ENCODE assay signal across 19 cellular contexts in the genomic region with DNA sequence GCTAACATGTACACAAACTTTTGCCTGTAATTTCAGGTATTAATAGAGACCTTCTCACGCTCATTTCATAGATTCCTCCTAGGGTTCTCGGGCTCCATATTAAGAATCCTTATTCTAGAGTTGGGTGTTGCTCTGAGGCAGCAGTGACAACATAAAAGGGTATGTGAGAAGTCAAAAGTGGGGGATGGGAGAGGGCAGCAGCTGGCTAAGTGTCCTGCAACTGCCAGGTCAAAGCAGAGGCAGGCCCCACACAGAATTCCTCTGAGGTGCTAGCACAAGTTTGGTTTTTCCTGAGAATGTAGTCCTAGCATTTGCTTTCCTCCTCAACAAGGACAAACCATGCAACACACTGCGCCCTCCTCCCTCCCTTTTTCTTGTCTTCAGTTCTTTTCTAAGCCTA. TPM values are rescaled to one million over a fixed set of nuclear protein-coding genes. Genes with fewer than 3 reads are reported as not detected.
A peak's percentile ranks its signal among the peaks of the same experiment; 100 is the strongest.
DNase-seq lines count a peak whose midpoint lies in the region; ATAC-seq and TF ChIP-seq lines count a peak whose summit lies in the region.
"Had no signal": no experiment of that assay in that cellular context is flagged by ENCODE, and none has a peak within 500 bp of the region (broad histone marks: within the 10 kb centered on the region; RNA-seq: fewer than 3 reads in every experiment).

No MANE protein-coding gene starts in this region.

- CTCF ChIA-PET in CD4-positive, alpha-beta T cell (lab: Charles Lee): interaction anchor here (1.1 kb wide), 1 partner anchor 10 kb away, joined by 3 read pairs; no protein-coding TSS in a partner anchor

- H3K4me3 ChIP-seq in adrenal gland (no peak overlapping the region), endodermal cell (ENCODE audit: low read length) (no peak overlapping the region)
- H3K4me3 ChIP-seq: GM23248, HAP-1 had no signal

- no peak overlapping the region for H3K27ac Mint-ChIP-seq in endodermal cell
- H3K27ac Mint-ChIP-seq in osteocyte (ENCODE audit: unreplicated experiment): no peak overlapping the region
- H3K27ac Mint-ChIP-seq in CD4-positive, alpha-beta T cell: no peak overlapping the region

- H3K9me3 ChIP-seq in adrenal gland (replicated peaks in 1 of 3) (no peaks in the 10 kb centered on the region), endodermal cell (ENCODE audit: control insufficient read depth, low read length) (no peaks in the 10 kb centered on the region)
- no peaks in the 10 kb centered on the region for H3K9me3 ChIP-seq in CD4-positive, alpha-beta T cell (ENCODE audit: control insufficient read depth, low read length)
- H3K9me3 ChIP-seq: HAP-1 had no signal

- POLR2A ChIA-PET in CD4-positive, alpha-beta T cell (lab: Charles Lee): no interaction called here

- no peak for TF ChIP-seq POLR2A in adrenal gland (IDR thresholded peaks at IDR 0.05)

- TF ChIP-seq CTCF in adrenal gland (IDR thresholded peaks at IDR 0.05): no peak
- TF ChIP-seq CTCF in endodermal cell (conservative IDR thresholded peaks at IDR 0.05): no peak
- TF ChIP-seq CTCF in osteocyte (IDR thresholded peaks at IDR 0.05): no peak
- no peak for TF ChIP-seq CTCF in CD4-positive, alpha-beta T cell (IDR thresholded peaks at IDR 0.05)

- H3K4me1 ChIP-seq in adrenal gland (replicated peaks in 1 of 2) (peaks cover 18 to 48% of the 10 kb centered on the region in 2 donors), endodermal cell (ENCODE audit: control insufficient read depth, insufficient read depth, low read length) (peaks cover under 1% of the 10 kb centered on the region)

- no peaks in the 10 kb centered on the region for H3K9me3 Mint-ChIP-seq in endodermal cell
- H3K9me3 Mint-ChIP-seq in osteocyte (ENCODE audit: unreplicated experiment): no peaks in the 10 kb centered on the region
- H3K9me3 Mint-ChIP-seq in CD4-positive, alpha-beta T cell: no peaks in the 10 kb centered on the region
- H3K9me3 Mint-ChIP-seq: CD4-positive, alpha-beta memory T cell; IgD-negative memory B cell had no signal

- H3K36me3 ChIP-seq in adrenal gland (replicated peaks in 1 of 2) (peaks cover 0 to 28% of the 10 kb centered on the region in 2 donors), endodermal cell (ENCODE audit: control insufficient read depth, insufficient read depth, low read length) (peaks cover 75% of the 10 kb centered on the region)

- ATAC-seq in CD4-positive, alpha-beta T cell (ENCODE audit: poor library complexity): no peak
- ATAC-seq: HepG2 had no signal

- intact Hi-C loops in adrenal gland (cut with DNase I): no loop called here
- intact Hi-C loops in CD4-positive, alpha-beta T cell (cut with DNase I, micrococcal nuclease): loop anchor here in 1 of 2 experiments (10.0 kb wide), 1 partner anchor 627 kb away; a partner anchor contains a TSS

- WGBS in adrenal gland, 4 donors: 76 to 83% (median 80%) methylated on average over 3 of the region's 3 CpGs
- WGBS in endodermal cell (ENCODE audit: insufficient coverage in 1 of 2, insufficient read length in 1 of 2), 2 experiments: 88 to 89% methylated on average over 1 to 3 of the region's 3 CpGs

- no peaks in the 10 kb centered on the region for H3K27me3 ChIP-seq in adrenal gland
- no peaks in the 10 kb centered on the region for H3K27me3 ChIP-seq in endodermal cell (ENCODE audit: control insufficient read depth, insufficient read depth, low read length, poor library complexity, severe bottlenecking)
- H3K27me3 ChIP-seq in CD4-positive, alpha-beta T cell (ENCODE audit: control insufficient read depth, insufficient read depth, low read length): no peaks in the 10 kb centered on the region

- H3K4me3 Mint-ChIP-seq in endodermal cell (no peak overlapping the region), osteocyte (ENCODE audit: unreplicated experiment) (no peak overlapping the region)
- H3K4me3 Mint-ChIP-seq in CD4-positive, alpha-beta T cell: no peak overlapping the region
- H3K4me3 Mint-ChIP-seq: CD4-positive, alpha-beta memory T cell had no signal

- H3K36me3 Mint-ChIP-seq in endodermal cell (ENCODE audit: low read depth) (peaks cover 48% of the 10 kb centered on the region), osteocyte (ENCODE audit: unreplicated experiment) (peaks cover 16% of the 10 kb centered on the region)
- peaks cover 87% of the 10 kb centered on the region for H3K36me3 Mint-ChIP-seq in CD4-positive, alpha-beta T cell (ENCODE audit: low read depth)

- H3K27ac ChIP-seq in adrenal gland (peak overlapping the region; percentile 34 to 77 (median 56)), endodermal cell (ENCODE audit: low read depth, low read length) (no peak overlapping the region)
- H3K27ac ChIP-seq in CD4-positive, alpha-beta T cell (ENCODE audit: low read depth, low read length): no peak overlapping the region
- H3K27ac ChIP-seq: C4-2B, GM23248 had no signal

- H3K27me3 Mint-ChIP-seq in endodermal cell (ENCODE audit: insufficient read depth) (no peaks in the 10 kb centered on the region), osteocyte (ENCODE audit: unreplicated experiment) (no peaks in the 10 kb centered on the region)
- H3K27me3 Mint-ChIP-seq in CD4-positive, alpha-beta T cell: no peaks in the 10 kb centered on the region
- H3K27me3 Mint-ChIP-seq: CD4-positive, alpha-beta memory T cell; IgD-negative memory B cell had no signal

- DNase-seq in AG08396 (ENCODE audit: low spot score) (peak; percentile 12), adrenal gland (peak in 2 of 7 donors; percentile 28 to 51), endodermal cell (peak; percentile 30), osteocyte (ENCODE audit: extremely low spot score, unreplicated experiment) (peak; percentile 32), OCI-M2 (lab: John Stamatoyannopoulos, UW; ENCODE audit: unreplicated experiment) (no peak), DMS153 (lab: John Stamatoyannopoulos, UW) (no peak)
- no peak for DNase-seq in CD4-positive, alpha-beta T cell
- DNase-seq: ACHN; AML-193; CD4-positive, alpha-beta memory T cell; DMS53; GM23248; KBM-7 had no signal

- no peak overlapping the region for H3K9ac ChIP-seq in endodermal cell (ENCODE audit: extremely low read depth, low read length, poor library complexity, severe bottlenecking)
- H3K9ac ChIP-seq: GM23248 had no signal

- peaks cover 10% of the 10 kb centered on the region for H3K4me1 Mint-ChIP-seq in endodermal cell
- peaks cover 20% of the 10 kb centered on the region for H3K4me1 Mint-ChIP-seq in osteocyte (ENCODE audit: unreplicated experiment)
- H3K4me1 Mint-ChIP-seq in CD4-positive, alpha-beta T cell (ENCODE audit: low read depth): peaks cover 47% of the 10 kb centered on the region

RNA-seq across cellular contexts. Expression of a gene that starts 4.6 kb away (rescaled TPM):
- total RNA-seq in adrenal gland: 100 to 1,000 TPM in 4 of 8 donors, 10 to 100 TPM in 4; 52.5 to 491 (median 98.9) TPM
- polyA plus RNA-seq in adrenal gland: 100 to 1,000 TPM in 1 of 3 donors, 10 to 100 TPM in 2; 46.1 to 510 (median 61.1) TPM
- total RNA-seq in endodermal cell: 100 to 1,000 TPM in 1 of 2 donors, 10 to 100 TPM in 1; 90.9 to 117 TPM
- polyA plus RNA-seq in endodermal cell (2013, experiment 1 of 2): 65.2 TPM
- polyA plus RNA-seq in endodermal cell (2013, experiment 2 of 2): 61.3 TPM
- total RNA-seq in osteocyte: 74.6 and 80.1 TPM in 2 replicates
- total RNA-seq in CD4-positive, alpha-beta T cell: 10 to 100 TPM; 53.2 to 53.4 TPM

RNA-seq across cellular contexts. Expression of a gene that starts 29.2 kb away (rescaled TPM):
- total RNA-seq in adrenal gland: 10 to 100 TPM in 6 of 8 donors, 1 to 10 TPM in 2; 8.5 to 19.7 (median 14.0) TPM
- 1 to 10 TPM; 1.8 to 2.5 (median 1.9) TPM for polyA plus RNA-seq in adrenal gland
- total RNA-seq in endodermal cell: not detected
- not detected for polyA plus RNA-seq in endodermal cell (2013, experiment 1 of 2)
- polyA plus RNA-seq in endodermal cell (2013, experiment 2 of 2): not detected
- not detected in 2 replicates for total RNA-seq in osteocyte
- total RNA-seq in CD4-positive, alpha-beta T cell: under 1 TPM; 0.20 to 0.49 TPM
- total RNA-seq: CD4-positive, alpha-beta memory T cell; GM23248; H4; HepG2 had no signal
- polyA plus RNA-seq: BJ; CD4-positive, alpha-beta memory T cell; GM23248; HepG2 had no signal

Comparison
In these comparisons a context has a peak if more than half of its experiments do, and no peak if none do; other contexts are left out.
1. DNase-seq: peak in AG08396 (single experiment), endodermal cell (single experiment) and osteocyte (single experiment); none in OCI-M2 (single experiment), DMS153 (single experiment) and CD4-positive, alpha-beta T cell (0 of 10).
2. H3K27ac ChIP-seq: peak in adrenal gland (5 of 5); none in endodermal cell (single experiment) and CD4-positive, alpha-beta T cell (single experiment).